8 cellular contexts compared by ENCODE assay signal in the genomic region with DNA sequence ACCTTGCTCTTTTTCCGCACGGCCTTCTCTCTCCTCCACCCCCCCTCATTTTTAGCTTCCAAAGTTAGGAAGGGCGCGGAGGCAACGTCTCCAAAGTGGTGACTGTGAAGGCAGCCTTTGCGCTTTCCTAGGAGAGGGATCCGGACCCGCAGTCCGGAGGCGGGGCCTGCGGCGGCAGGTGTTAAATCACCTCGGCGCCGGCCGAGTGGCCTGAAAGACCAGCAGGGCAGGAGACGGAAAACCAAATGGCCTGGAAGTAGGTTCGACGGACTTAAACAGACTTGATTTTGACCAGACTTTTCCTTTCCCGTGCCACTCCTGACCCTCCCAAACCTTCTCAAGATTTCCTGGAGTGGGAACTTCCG. TPM values are rescaled to one million over a fixed set of nuclear protein-coding genes. Genes with fewer than 3 reads are reported as not detected.
DNase-seq lines count a peak whose midpoint lies in the region; ATAC-seq and TF ChIP-seq lines count a peak whose summit lies in the region.

No MANE protein-coding gene starts in this region.

- H3K9me3 ChIP-seq in AG04450 (ENCODE audit: control insufficient read depth, insufficient read depth, low read length) (peaks cover 1% of the 10 kb centered on the region), SU-DHL-6 (ENCODE audit: insufficient read depth, low read length) (peaks cover 6% of the 10 kb centered on the region; the same call in 1 of the 2 replicates), iPS-20b (ENCODE audit: insufficient read depth, low read depth, low read length) (peaks cover 1% of the 10 kb centered on the region; the same call in 1 of the 2 replicates)

- ATAC-seq in GM18505 (IDR thresholded peaks at IDR 0.05; ENCODE audit: unreplicated experiment), result peak; percentile 4
- peak; percentile 1 for ATAC-seq in HG03571 (IDR thresholded peaks at IDR 0.05; ENCODE audit: unreplicated experiment)

- no peak for TF ChIP-seq POLR2A in GM18505 (IDR thresholded peaks at IDR 0.05; ENCODE audit: borderline replicate concordance, extremely low read depth, insufficient read depth, insufficient read length)

- peak overlapping the region; percentile 83 for H3K4me2 ChIP-seq in SU-DHL-6 (ENCODE audit: low read depth, low read length, poor library complexity, severe bottlenecking)

- H3K4me3 ChIP-seq in AG04450 (ENCODE audit: low read depth, low read length) (peak overlapping the region; percentile 88), SU-DHL-6 (ENCODE audit: insufficient read depth, low read length, poor library complexity, severe bottlenecking) (peak overlapping the region; percentile 83), brain microvascular endothelial cell (ENCODE audit: low read depth, low read length) (peak overlapping the region; percentile 93), iPS-20b (ENCODE audit: low read length) (peak overlapping the region; percentile 94), skin epidermis (peak overlapping the region; percentile 82 to 99 (median 98))

- in situ Hi-C loops in brain microvascular endothelial cell (cut with HindIII; ENCODE audit: low pct_ligation_motif_present, low sequenced_read_pairs), result no loop called here

- peaks cover 15% of the 10 kb centered on the region; the same call in 1 of the 2 replicates for H3K4me1 ChIP-seq in iPS-20b (ENCODE audit: insufficient read depth, low read length)

- peak overlapping the region; percentile 45 for H2AFZ ChIP-seq in SU-DHL-6 (ENCODE audit: low read depth, low read length, severe bottlenecking)

- no peaks in the 10 kb centered on the region for H3K9me2 ChIP-seq in SU-DHL-6 (replicated peaks; ENCODE audit: insufficient read depth, low read length)

- POLR2A ChIA-PET in AG04450 (lab: Yijun Ruan, JAX), result interaction anchor here (1.2 to 1.3 kb wide), 2 partner anchors 15 to 43 kb away, joined by 4 to 5 read pairs; no protein-coding TSS in a partner anchor

- H3F3A ChIP-seq in SU-DHL-6 (ENCODE audit: insufficient read depth), result peaks cover 8% of the 10 kb centered on the region; the same call in 1 of the 2 replicates

- H3K9ac ChIP-seq in SU-DHL-6 (ENCODE audit: low read length), result peak overlapping the region; percentile 97
- peak overlapping the region; percentile 88 for H3K9ac ChIP-seq in iPS-20b (ENCODE audit: low read depth, low read length)

- peaks cover 65% of the 10 kb centered on the region for H3K79me2 ChIP-seq in SU-DHL-6 (ENCODE audit: insufficient read depth, low read length)

- TF ChIP-seq CTCF in AG04450 (IDR thresholded peaks at IDR 0.05; ENCODE audit: low read depth, low read length) (no peak), SU-DHL-6 (IDR thresholded peaks at IDR 0.05; ENCODE audit: insufficient read depth, low read length, poor library complexity, severe bottlenecking) (no peak), brain microvascular endothelial cell (IDR thresholded peaks at IDR 0.05; ENCODE audit: low read depth, low read length, missing control alignments) (no peak)

- H3K27ac ChIP-seq in AG04450 (ENCODE audit: low read depth, low read length) (peak overlapping the region; percentile 73), SU-DHL-6 (ENCODE audit: low read depth, low read length) (peak overlapping the region; percentile 68), brain microvascular endothelial cell (peak overlapping the region; percentile 92), iPS-20b (ENCODE audit: low read length) (no peak overlapping the region), skin epidermis (peak overlapping the region; percentile 76 to 98 (median 95))

- H3K27me3 ChIP-seq in AG04450 (ENCODE audit: control insufficient read depth, insufficient read depth, low read length), result no peaks in the 10 kb centered on the region
- no peaks in the 10 kb centered on the region for H3K27me3 ChIP-seq in SU-DHL-6 (ENCODE audit: low read length)
- no peaks in the 10 kb centered on the region for H3K27me3 ChIP-seq in brain microvascular endothelial cell (replicated peaks)
- no peaks in the 10 kb centered on the region for H3K27me3 ChIP-seq in iPS-20b (ENCODE audit: insufficient read depth, low read length)

- peaks cover 25% of the 10 kb centered on the region for H4K20me1 ChIP-seq in SU-DHL-6 (ENCODE audit: low read depth, low read length)

- peaks cover 12% of the 10 kb centered on the region; the same call in 1 of the 2 replicates for H3K36me3 ChIP-seq in SU-DHL-6 (ENCODE audit: low read length)
- no peaks in the 10 kb centered on the region for H3K36me3 ChIP-seq in brain microvascular endothelial cell (replicated peaks)
- peaks cover 14% of the 10 kb centered on the region for H3K36me3 ChIP-seq in iPS-20b (ENCODE audit: insufficient read depth, low read depth, low read length)

- DNase-seq in AG04450 (ENCODE audit: low read depth, low spot score) (no peak), brain microvascular endothelial cell (peak; percentile 16), NCI-H1048 (lab: John Stamatoyannopoulos, UW) (no peak)

- CTCF ChIA-PET in AG04450 (lab: Charles Lee), result interaction anchor here (0.6 to 2.3 kb wide), 17 partner anchors 9 to 1117 kb away, joined by 3 to 26 read pairs (median 6); no protein-coding TSS in a partner anchor

RNA-seq across cellular contexts. Expression of gene GORASP2, which starts 0.6 kb away (rescaled TPM):
- polyA plus RNA-seq in AG04450 (2011; rRNA removed), result 173 and 222 TPM in 2 replicates
- 136 and 137 TPM in 2 replicates for polyA minus RNA-seq in AG04450 (2011; rRNA and poly(A)+ RNA removed)
